23 cellular contexts compared by ENCODE assay signal in genomic region chr11:71430166-71430565, GRCh38. TPM values are rescaled to one million over a fixed set of nuclear protein-coding genes. Genes with fewer than 3 reads are reported as not detected.
DNase-seq lines count a peak whose midpoint lies in the region; ATAC-seq and TF ChIP-seq lines count a peak whose summit lies in the region.
"Had no signal": no experiment of that assay in that cellular context is flagged by ENCODE, and none has a peak within 500 bp of the region (broad histone marks: within the 10 kb centered on the region; RNA-seq: fewer than 3 reads in every experiment).

No MANE protein-coding gene starts in this region.

- H3K9me3 ChIP-seq in testis: no peaks in the 10 kb centered on the region
- H3K9me3 ChIP-seq: BLaER1, Caco-2, HAP-1 had no signal

- peaks cover 4% of the 10 kb centered on the region; the same call in 1 of the 2 replicates for H3K9me2 ChIP-seq in GM23338 (ENCODE audit: insufficient read depth)

- no peak for TF ChIP-seq POLR2A in testis (IDR thresholded peaks at IDR 0.05)

- H3K4me3 ChIP-seq in testis (no peak overlapping the region), GM23338 (no peak overlapping the region)
- H3K4me3 ChIP-seq: BLaER1, GM12878, GM23248, HAP-1 had no signal

- H3K27ac ChIP-seq in testis (peak overlapping the region; percentile 69 to 77), GM23338 (ENCODE audit: low read depth) (no peak overlapping the region)
- H3K27ac ChIP-seq: 22Rv1, BLaER1, C4-2B, GM23248 had no signal

- H2AFZ ChIP-seq in GM23338: no peak overlapping the region
- H2AFZ ChIP-seq: GM23248 had no signal

- H3K36me3 Mint-ChIP-seq in GM23338 (ENCODE audit: low read depth): peaks cover 9% of the 10 kb centered on the region

- H3K4me1 ChIP-seq in testis (peaks cover 56% of the 10 kb centered on the region), GM23338 (ENCODE audit: insufficient read depth) (no peaks in the 10 kb centered on the region)
- H3K4me1 ChIP-seq: HAP-1 had no signal

- H3K4me1 Mint-ChIP-seq in GM23338: peaks cover 4% of the 10 kb centered on the region; the same call in 2 of the 3 replicates

- no peak overlapping the region for H3K4me2 ChIP-seq in GM23338
- H3K4me2 ChIP-seq: BLaER1 had no signal

- DNase-seq in activated effector memory CD4-positive, alpha-beta T cell treated with anti-CD3 and anti-CD28 coated beads, Interleukin-2, amount 50 U/mL, for 16 hours: peak; percentile 30
- DNase-seq in activated effector memory CD4-positive, alpha-beta T cell treated with Interleukin-2 at 50 U/mL for 16 hours: no peak
- DNase-seq in D341Med (ENCODE audit: low spot score) (peak; percentile 2), mesenteric fat pad (ENCODE audit: low spot score) (peak; percentile 74), testis (no peak), NOMO-1 treated with dmso at 0.1 percent for 144 hours (lab: John Stamatoyannopoulos, UW; ENCODE audit: unreplicated experiment) (no peak), GM23338 (ENCODE audit: low spot score) (no peak)
- DNase-seq in activated CD4-positive, alpha-beta T cell treated with anti-CD3 and anti-CD28 coated beads for 48 hours: no peak
- DNase-seq: Caco-2; CD4-positive, CD25-positive, alpha-beta regulatory T cell; CD8-positive, alpha-beta T cell; DMS 273 treated with DMSO at 0.1 percent for 48 hours; DMS79; EL; GDM1; GM23248; HFFc6 had no signal

- no peaks in the 10 kb centered on the region for H3F3A ChIP-seq in GM23338 (replicated peaks; ENCODE audit: low read depth)

- H3K27ac Mint-ChIP-seq in GM23338: no peak overlapping the region
- H3K27ac Mint-ChIP-seq: B cell; CD4-positive, CD25-positive, alpha-beta regulatory T cell; CD8-positive, alpha-beta T cell; HFFc6 had no signal

- TF ChIP-seq CTCF in testis (IDR thresholded peaks at IDR 0.05): no peak
- no peak for TF ChIP-seq CTCF in GM23338 (conservative IDR thresholded peaks at IDR 0.05; ENCODE audit: low read depth in 2 of 2)

- ATAC-seq in GM23338: no peak
- ATAC-seq: CD8-positive, alpha-beta T cell; GM12878 had no signal

- H4K20me1 ChIP-seq in GM23338 (replicated peaks; ENCODE audit: insufficient read depth): no peaks in the 10 kb centered on the region; the same call in 1 of the 2 replicates
- H4K20me1 ChIP-seq: BLaER1 had no signal

- H3K27me3 Mint-ChIP-seq in GM23338 (ENCODE audit: insufficient read depth, low read depth, poor library complexity): peaks cover 6% of the 10 kb centered on the region
- H3K27me3 Mint-ChIP-seq: B cell; CD4-positive, CD25-positive, alpha-beta regulatory T cell had no signal

- H3K36me3 ChIP-seq in testis (ENCODE audit: low read depth, missing control alignments): no peaks in the 10 kb centered on the region
- H3K36me3 ChIP-seq in GM23338 (ENCODE audit: insufficient read depth): no peaks in the 10 kb centered on the region

- WGBS in testis, 2 donors: 70 to 73% methylated on average over 9 of the region's 9 CpGs

- H3K79me2 ChIP-seq in GM23338 (replicated peaks; ENCODE audit: insufficient read depth): no peaks in the 10 kb centered on the region

- intact Hi-C loops in testis (cut with DNase I; ENCODE audit: low total_unique reads): no loop called here

- H3K27me3 ChIP-seq in testis (no peaks in the 10 kb centered on the region), GM23338 (ENCODE audit: insufficient read depth) (no peaks in the 10 kb centered on the region)
- H3K27me3 ChIP-seq: BLaER1 had no signal

- H3K4me3 Mint-ChIP-seq in GM23338: no peak overlapping the region
- H3K4me3 Mint-ChIP-seq: B cell; CD4-positive, CD25-positive, alpha-beta regulatory T cell; CD8-positive, alpha-beta T cell; HFFc6 had no signal

- H3K9me3 Mint-ChIP-seq in GM23338: peaks cover 4% of the 10 kb centered on the region; the same call in 1 of the 3 replicates
- H3K9me3 Mint-ChIP-seq: CD8-positive, alpha-beta T cell; HFFc6 had no signal

TF ChIP-seq in GM23338, 12 proteins besides CTCF, POLR2A, EP300 and RAD21 (continues in another document):
- TF ChIP-seq ZNF114 (CRISPR knock-in tag; IDR thresholded peaks at IDR 0.05) (no peak), EZH2 (IDR thresholded peaks at IDR 0.05; ENCODE audit: low read depth, unreplicated experiment) (no peak), STAT1 (IDR thresholded peaks at IDR 0.05; ENCODE audit: unreplicated experiment) (no peak), POLR2AphosphoS5 (IDR thresholded peaks at IDR 0.05; ENCODE audit: low read depth) (no peak), CREB1 (CRISPR knock-in tag; IDR thresholded peaks at IDR 0.05; ENCODE audit: low read depth) (no peak), EZH2phosphoT487 (IDR thresholded peaks at IDR 0.05; ENCODE audit: unreplicated experiment) (no peak), ETS1 (IDR thresholded peaks at IDR 0.05) (no peak), JUNB (IDR thresholded peaks at IDR 0.05; ENCODE audit: unreplicated experiment) (no peak), NANOG (IDR thresholded peaks at IDR 0.05; ENCODE audit: borderline replicate concordance) (no peak), REST (IDR thresholded peaks at IDR 0.05; ENCODE audit: unreplicated experiment) (no peak)

RNA-seq across cellular contexts. Expression of gene DHCR7, which starts 18.0 kb away (rescaled TPM):
- total RNA-seq in mesenteric fat pad: 26.3 TPM
- total RNA-seq in testis: 100 to 1,000 TPM in 1 of 2 donors, 10 to 100 TPM in 1; 54.2 to 101 TPM
- 65.3 TPM for polyA plus RNA-seq in testis (ENCODE audit: insufficient read depth, low read depth, low replicate concordance)
- total RNA-seq in GM23338 (2014; rRNA removed; shearing (Covaris generic)): 166 and 175 TPM in 2 replicates
- polyA plus RNA-seq in GM23338 (2016; fragmentation: Nextera tagmentation; extraction: Ambion mirVana): 84.0 and 91.3 TPM in 2 replicates

RNA-seq across cellular contexts. Expression of gene NADSYN1, which starts 22.8 kb away (rescaled TPM):
- total RNA-seq in mesenteric fat pad (48.0 TPM), testis (10 to 100 TPM; 75.7 to 91.2 TPM)
- polyA plus RNA-seq in testis (ENCODE audit: insufficient read depth, low read depth, low replicate concordance) (79.4 TPM), GM23338 (2016; fragmentation: Nextera tagmentation; extraction: Ambion mirVana) (32.5 and 35.6 TPM in 2 replicates)
- 50.4 and 54.9 TPM in 2 replicates for total RNA-seq in GM23338 (2014; rRNA removed; shearing (Covaris generic))

Comparison
In these comparisons a context has a peak if more than half of its experiments do, and no peak if none do; other contexts are left out.
1. DNase-seq: peak in activated effector memory CD4-positive, alpha-beta T cell treated with anti-CD3 and anti-CD28 coated beads, Interleukin-2, amount 50 U/mL, for 16 hours (single experiment), D341Med (single experiment) and mesenteric fat pad (single experiment); none in activated effector memory CD4-positive, alpha-beta T cell treated with Interleukin-2 at 50 U/mL for 16 hours (single experiment), testis (single experiment), NOMO-1 treated with dmso at 0.1 percent for 144 hours (single experiment), GM23338 (single experiment) and activated CD4-positive, alpha-beta T cell treated with anti-CD3 and anti-CD28 coated beads for 48 hours (single experiment).